8 cellular contexts compared by ENCODE assay signal in the genomic region with DNA sequence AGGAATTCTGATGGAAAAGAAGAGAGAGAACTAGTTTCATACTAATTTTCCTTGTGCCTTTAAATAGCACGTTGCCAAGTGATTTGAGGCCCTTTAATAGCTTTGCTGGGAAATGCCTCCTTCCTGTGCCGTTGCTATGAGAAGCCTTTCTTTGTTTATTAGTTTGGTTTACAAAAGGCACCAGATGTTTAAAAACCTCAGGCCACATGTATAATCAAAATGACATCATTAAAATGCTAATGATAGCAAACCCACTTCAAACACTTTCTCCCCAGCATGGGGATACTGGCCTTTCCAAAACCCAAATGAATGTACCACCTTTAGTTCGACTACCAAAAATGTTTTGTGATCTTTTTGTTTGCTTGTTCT. TPM values are rescaled to one million over a fixed set of nuclear protein-coding genes. Genes with fewer than 3 reads are reported as not detected.
DNase-seq lines count a peak whose midpoint lies in the region; ATAC-seq and FAIRE-seq lines count a peak whose summit lies in the region.

No MANE protein-coding gene starts in this region.

- intact Hi-C loops in left cardiac atrium (cut with DNase I), result no loop called here

- H3K9me3 ChIP-seq in small intestine (ENCODE audit: control insufficient read depth, low read depth), result no peaks in the 10 kb centered on the region

- CTCF ChIA-PET in activated naive CD4-positive, alpha-beta T cell treated with anti-CD3 and anti-CD28 coated beads, Interleukin-2, amount 10 ng/mL, durations not matched to agents 7 days and 5 days (lab: Charles Lee), result interaction anchor here (1.7 to 1.8 kb wide), 2 partner anchors 44 to 142 kb away, joined by 5 to 6 read pairs; no protein-coding TSS in a partner anchor

- H3K27ac Mint-ChIP-seq in activated naive CD4-positive, alpha-beta T cell treated with anti-CD3 and anti-CD28 coated beads, Interleukin-2, amount 10 ng/mL, durations not matched to agents 7 days and 5 days, result peak overlapping the region; percentile 93

- no peaks in the 10 kb centered on the region for H3K36me3 ChIP-seq in small intestine (ENCODE audit: control insufficient read depth in 2 of 2, insufficient read depth in 2 of 2, low read length in 2 of 2)

- H3K27me3 ChIP-seq in small intestine (ENCODE audit: control insufficient read depth in 2 of 2, insufficient read depth in 2 of 2, low read length in 2 of 2), result no peaks in the 10 kb centered on the region

- peaks cover 14% of the 10 kb centered on the region for H3K27me3 Mint-ChIP-seq in activated naive CD4-positive, alpha-beta T cell treated with anti-CD3 and anti-CD28 coated beads, Interleukin-2, amount 10 ng/mL, durations not matched to agents 7 days and 5 days

- peaks cover 2% of the 10 kb centered on the region for H3K9me3 Mint-ChIP-seq in activated naive CD4-positive, alpha-beta T cell treated with anti-CD3 and anti-CD28 coated beads, Interleukin-2, amount 10 ng/mL, durations not matched to agents 7 days and 5 days

- no peak overlapping the region for H3K4me3 ChIP-seq in small intestine (ENCODE audit: low read depth in 1 of 2, low read length in 2 of 2)

- peak overlapping the region; percentile 10 for H3K4me3 Mint-ChIP-seq in activated naive CD4-positive, alpha-beta T cell treated with anti-CD3 and anti-CD28 coated beads, Interleukin-2, amount 10 ng/mL, durations not matched to agents 7 days and 5 days

- peaks cover 0 to 12% of the 10 kb centered on the region in 2 donors for H3K4me1 ChIP-seq in small intestine (ENCODE audit: control insufficient read depth in 2 of 2, insufficient read depth in 1 of 2, low read depth in 1 of 2, low read length in 1 of 2)

- no peak for FAIRE-seq in small intestine (lab: Jason Lieb, UNC)

- no peak for DNase-seq in activated naive CD4-positive, alpha-beta T cell treated with anti-CD3 and anti-CD28 coated beads, Interleukin-2, amount 10 ng/mL, durations not matched to agents 7 days and 5 days
- no peak for DNase-seq in activated naive CD4-positive, alpha-beta T cell treated with Interleukin-2 at 50 U/mL for 16 hours
- DNase-seq in SW480 (ENCODE audit: low spot score), result peak; percentile 91
- DNase-seq in left cardiac atrium, result no peak
- DNase-seq in small intestine, result peak; percentile 13
- no peak for DNase-seq in medulla oblongata (ENCODE audit: extremely low spot score)
- DNase-seq in midbrain (lab: John Stamatoyannopoulos, UW), result no peak
- DNase-seq in NCI-H1694 treated with DMSO at 0.1 percent for 48 hours (lab: John Stamatoyannopoulos, UW), result no peak

- H3K4me1 Mint-ChIP-seq in activated naive CD4-positive, alpha-beta T cell treated with anti-CD3 and anti-CD28 coated beads, Interleukin-2, amount 10 ng/mL, durations not matched to agents 7 days and 5 days, result peaks cover 28% of the 10 kb centered on the region

- WGBS in small intestine, 3 donors, result 22 to 43% (median 40%) methylated on average over 3 of the region's 3 CpGs

- peak overlapping the region; percentile 37 to 64 for H3K27ac ChIP-seq in small intestine (ENCODE audit: low read depth in 1 of 2, low read length in 1 of 2)

- peak; percentile 74 to 77 for ATAC-seq in left cardiac atrium

- peaks cover 2% of the 10 kb centered on the region for H3K36me3 Mint-ChIP-seq in activated naive CD4-positive, alpha-beta T cell treated with anti-CD3 and anti-CD28 coated beads, Interleukin-2, amount 10 ng/mL, durations not matched to agents 7 days and 5 days

RNA-seq across cellular contexts. Expression of gene TBC1D23, which starts 50.0 kb away (rescaled TPM):
- total RNA-seq in left cardiac atrium, result 10 to 100 TPM; 30.6 to 32.5 TPM
- polyA plus RNA-seq in small intestine, result 10 to 100 TPM; 17.9 to 40.9 (median 35.9) TPM

Comparison
In these comparisons a context has a peak if more than half of its experiments do, and no peak if none do; other contexts are left out.
1. DNase-seq: peak in SW480 (single experiment) and small intestine (single experiment); none in activated naive CD4-positive, alpha-beta T cell treated with anti-CD3 and anti-CD28 coated beads, Interleukin-2, amount 10 ng/mL, durations not matched to agents 7 days and 5 days (single experiment), activated naive CD4-positive, alpha-beta T cell treated with Interleukin-2 at 50 U/mL for 16 hours (single experiment), left cardiac atrium (single experiment), medulla oblongata (single experiment), midbrain (single experiment) and NCI-H1694 treated with DMSO at 0.1 percent for 48 hours (single experiment).